ENCODE assay signal across 7 cellular contexts in genomic region chr3:183254816-183255730, GRCh38. TPM values are rescaled to one million over a fixed set of nuclear protein-coding genes. Genes with fewer than 3 reads are reported as not detected.
DNase-seq lines count a peak whose midpoint lies in the region; ATAC-seq and TF ChIP-seq lines count a peak whose summit lies in the region.

No MANE protein-coding gene starts in this region.

- POLR2A ChIA-PET in PC-9 (lab: Charles Lee; ENCODE audit: unreplicated experiment): no interaction called here

- H2AFZ ChIP-seq in GM23248 (peak overlapping the region; percentile 93), PC-9 (peak overlapping the region; percentile 65), neural cell (ENCODE audit: low read depth, low read length) (peak overlapping the region; percentile 14)

- TF ChIP-seq CTCF in PC-9 (conservative IDR thresholded peaks at IDR 0.05): no peak
- no peak for TF ChIP-seq CTCF in neural cell (IDR thresholded peaks at IDR 0.05; ENCODE audit: poor library complexity, severe bottlenecking)

- TF ChIP-seq EP300 in neural cell (conservative IDR thresholded peaks at IDR 0.05; ENCODE audit: poor library complexity, severe bottlenecking): no peak

- no peak for TF ChIP-seq RAD21 in neural cell (conservative IDR thresholded peaks at IDR 0.05)

- H3K27ac ChIP-seq in GM23248 (no peak overlapping the region), PC-9 (peak overlapping the region; percentile 93), neural cell (ENCODE audit: low read length) (peak overlapping the region; percentile 14)

- H3K9me3 ChIP-seq in GM23248 (ENCODE audit: low read depth) (no peaks in the 10 kb centered on the region), PC-9 (ENCODE audit: insufficient read depth, low read depth) (no peaks in the 10 kb centered on the region), endocrine pancreas (ENCODE audit: control insufficient read depth, low read length) (no peaks in the 10 kb centered on the region), neural cell (ENCODE audit: low read length) (no peaks in the 10 kb centered on the region)

- H3K9me2 ChIP-seq in GM23248 (ENCODE audit: insufficient read depth) (no peaks in the 10 kb centered on the region), PC-9 (ENCODE audit: insufficient read depth) (no peaks in the 10 kb centered on the region), neural cell (ENCODE audit: insufficient read depth, low read length) (no peaks in the 10 kb centered on the region)

- ATAC-seq in GM19328 (IDR thresholded peaks at IDR 0.05; ENCODE audit: unreplicated experiment): no peak

- H3K36me3 ChIP-seq in GM23248 (ENCODE audit: low read depth) (no peaks in the 10 kb centered on the region), PC-9 (ENCODE audit: low read depth) (peaks cover 25% of the 10 kb centered on the region), endocrine pancreas (ENCODE audit: control insufficient read depth, insufficient read depth, low read length) (no peaks in the 10 kb centered on the region), neural cell (ENCODE audit: insufficient read depth, low read length) (no peaks in the 10 kb centered on the region)

- intact Hi-C loops in PC-9 (cut with micrococcal nuclease; ENCODE audit: unreplicated experiment): loop anchor here (1.0 to 5.0 kb wide), 4 partner anchors 10 to 133 kb away; no protein-coding TSS in a partner anchor

- no peaks in the 10 kb centered on the region for H4K20me1 ChIP-seq in GM23248 (ENCODE audit: insufficient read depth)
- 0 out of 2 replicates have a peak, but pooled peaks cover 4% of the 10 kb centered on the region for H4K20me1 ChIP-seq in PC-9 (ENCODE audit: insufficient read depth)
- no peaks in the 10 kb centered on the region for H4K20me1 ChIP-seq in neural cell (ENCODE audit: insufficient read depth)

- TSS peak; percentile 43 for BruUV-seq in PC-9 (replicated peaks; lab: Mats Ljungman, UMichigan)

- whole genome bisulfite sequencing in GM23248 (ENCODE audit: low coverage in 1 of 2, low lambda C conversion rate in 2 of 2, missing lambda C conversion rate in 2 of 2), 2 experiments: 91 to 93% methylated on average over 16 of the region's 16 CpGs

- H3F3A ChIP-seq in GM23248 (ENCODE audit: insufficient read depth) (0 out of 2 replicates have a peak, but pooled peaks cover 4% of the 10 kb centered on the region), PC-9 (ENCODE audit: insufficient read depth, low read depth) (peaks cover 19% of the 10 kb centered on the region), neural cell (ENCODE audit: insufficient read depth, low read length, poor library complexity, severe bottlenecking) (no peaks in the 10 kb centered on the region)

- H3K4me3 ChIP-seq in GM23248 (peak overlapping the region; percentile 84), PC-9 (peak overlapping the region; percentile 96), endocrine pancreas (ENCODE audit: control insufficient read depth, insufficient read depth, low read length) (peak overlapping the region; percentile 55), neural cell (ENCODE audit: low read length) (peak overlapping the region; percentile 70)

- peak overlapping the region; percentile 97 for H3K4me2 ChIP-seq in GM23248 (ENCODE audit: unreplicated experiment)
- peak overlapping the region; percentile 93 for H3K4me2 ChIP-seq in PC-9
- peak overlapping the region; percentile 11 for H3K4me2 ChIP-seq in neural cell (ENCODE audit: low read length)

- DNase-seq in GM23248: no peak
- peak; percentile 44 to 80 for DNase-seq in PC-9
- DNase-seq in NCI-H2029 (lab: John Stamatoyannopoulos, UW): no peak
- DNase-seq in A172 (ENCODE audit: low spot score): no peak

- CTCF ChIA-PET in PC-9 (lab: Charles Lee): interaction anchor here (0.7 to 1.0 kb wide), 2 partner anchors 10 to 20 kb away, joined by 3 to 5 read pairs; no protein-coding TSS in a partner anchor

- H3K9ac ChIP-seq in GM23248 (peak overlapping the region; percentile 66; the same call in 1 of the 2 replicates), endocrine pancreas (ENCODE audit: control insufficient read depth, insufficient read depth, low read length) (no peak overlapping the region), neural cell (ENCODE audit: low read length) (peak overlapping the region; percentile 65)

- in situ Hi-C loops in GM23248 (cut with MboI): no loop called here

- H3K79me2 ChIP-seq in GM23248 (ENCODE audit: insufficient read depth) (no peaks in the 10 kb centered on the region), PC-9 (ENCODE audit: low read depth) (peaks cover 74% of the 10 kb centered on the region), neural cell (replicated peaks; ENCODE audit: insufficient read depth, low read length) (peaks cover 22% of the 10 kb centered on the region)

- no peaks in the 10 kb centered on the region for H3K4me1 ChIP-seq in GM23248 (ENCODE audit: insufficient read depth)
- peaks cover 38% of the 10 kb centered on the region for H3K4me1 ChIP-seq in PC-9 (replicated peaks; ENCODE audit: insufficient read depth)
- H3K4me1 ChIP-seq in endocrine pancreas (ENCODE audit: control insufficient read depth, insufficient read depth, low read length): no peaks in the 10 kb centered on the region

- H3K27me3 ChIP-seq in GM23248 (replicated peaks; ENCODE audit: insufficient read depth): no peaks in the 10 kb centered on the region
- H3K27me3 ChIP-seq in PC-9 (ENCODE audit: insufficient read depth, low read depth): no peaks in the 10 kb centered on the region
- no peaks in the 10 kb centered on the region for H3K27me3 ChIP-seq in endocrine pancreas (ENCODE audit: control insufficient read depth, insufficient read depth, low read length)
- peaks cover 37% of the 10 kb centered on the region for H3K27me3 ChIP-seq in neural cell (ENCODE audit: insufficient read depth, low read depth, low read length)

TF ChIP-seq in neural cell, 6 proteins besides CTCF, POLR2A, EP300 and RAD21:
- TF ChIP-seq MXI1 (conservative IDR thresholded peaks at IDR 0.05; ENCODE audit: poor library complexity, severe bottlenecking) (no peak), TAF1 (IDR thresholded peaks at IDR 0.05; ENCODE audit: low read depth) (no peak), EZH2 (IDR thresholded peaks at IDR 0.05; ENCODE audit: borderline replicate concordance, insufficient read depth, low read length, poor library complexity, severe bottlenecking) (no peak)
TF ChIP-seq in neural cell: peak in this region for 0.

RNA-seq across cellular contexts. Expression of gene B3GNT5, which starts 2.0 kb away (rescaled TPM):
- 1.3 and 2.7 TPM in 2 replicates for total RNA-seq in GM23248 (2014; rRNA removed; shearing (Covaris generic))
- polyA plus RNA-seq in GM23248 (2016; fragmentation: Nextera tagmentation; extraction: Ambion mirVana) (1.8 TPM in 2 replicates), neural cell (6.1 and 6.6 TPM in 2 replicates)
- total RNA-seq in PC-9 (2021): 30.7 and 33.6 TPM in 2 replicates
- 11.7 and 14.5 TPM in 2 replicates for polyA minus RNA-seq in neural cell
- total RNA-seq in A172 (2014; rRNA removed; shearing (Covaris generic)): 15.8 and 18.0 TPM in 2 replicates

Comparison
In these comparisons a context has a peak if more than half of its experiments do, and no peak if none do; other contexts are left out.
1. DNase-seq: peak in PC-9 (2 of 2); none in GM23248 (single experiment), NCI-H2029 (single experiment) and A172 (single experiment).
2. H2AFZ ChIP-seq: peak in every context shown above with its lines; median percentile 93 in GM23248; 65 in PC-9; 14 in neural cell.
3. H3K4me2 ChIP-seq: peak in every context shown above with its lines; median percentile 97 in GM23248; 93 in PC-9; 11 in neural cell.
4. Peak in every context shown above with its lines, with median percentiles within 50 percentile points of each other: H3K4me3 ChIP-seq.